21 cellular contexts compared by ENCODE assay signal in genomic region chr5:150300496-150301169, GRCh38. TPM values are rescaled to one million over a fixed set of nuclear protein-coding genes. Genes with fewer than 3 reads are reported as not detected.
A peak's percentile ranks its signal among the peaks of the same experiment; 100 is the strongest.
DNase-seq lines count a peak whose midpoint lies in the region; TF ChIP-seq lines count a peak whose summit lies in the region.
"Had no signal": no experiment of that assay in that cellular context is flagged by ENCODE, and none has a peak within 500 bp of the region (broad histone marks: within the 10 kb centered on the region; RNA-seq: fewer than 3 reads in every experiment).

No MANE protein-coding gene starts in this region.

- in situ Hi-C loops in transverse colon (cut with MboI; ENCODE audit: low pct_ligation_motif_present in 1 of 4, low pct_unique_long_range_greater_than_20kb in 1 of 4, low sequenced_read_pairs in 3 of 4), result no loop called here

- intact Hi-C loops in transverse colon (cut with DNase I; ENCODE audit: low total_unique reads), result no loop called here

- 71% methylated on average over 13 of the region's 13 CpGs; no CpG with 5 or more reads in 1 of the 2 donors for WGBS in transverse colon (ENCODE audit: low coverage in 1 of 2), 2 donors

- no peaks in the 10 kb centered on the region for H3K9me3 ChIP-seq in WERI-Rb-1 (ENCODE audit: severe bottlenecking)
- H3K9me3 ChIP-seq in transverse colon, result no peaks in the 10 kb centered on the region
- H3K9me3 ChIP-seq: right atrium auricular region, tibial artery had no signal

- TF ChIP-seq CTCF in WERI-Rb-1 (IDR thresholded peaks at IDR 0.05; ENCODE audit: low read depth, low read length), result no peak
- no peak for TF ChIP-seq CTCF in transverse colon (IDR thresholded peaks at IDR 0.05)

- no peak for TF ChIP-seq EP300 in transverse colon (IDR thresholded peaks at IDR 0.05; ENCODE audit: low read depth)

- H3K27ac ChIP-seq in WERI-Rb-1 (peak overlapping the region; percentile 65), transverse colon (peak overlapping the region in 3 of 4 donors; percentile 34 to 58 (median 56))
- H3K27ac ChIP-seq: HL-60, right atrium auricular region had no signal

- H3K36me3 ChIP-seq in H7 (replicated peaks; ENCODE audit: control insufficient read depth, insufficient read depth, low read length) (no peaks in the 10 kb centered on the region), WERI-Rb-1 (no peaks in the 10 kb centered on the region), transverse colon (no peaks in the 10 kb centered on the region)
- H3K36me3 ChIP-seq: right atrium auricular region, tibial artery had no signal

- peak; percentile 50 for DNase-seq in H7
- peak; percentile 40 for DNase-seq in WERI-Rb-1
- DNase-seq in iPS-NIHi7 (ENCODE audit: extremely low spot score), result peak; percentile 50
- DNase-seq in transverse colon, result no peak
- no peak for DNase-seq in RKO (ENCODE audit: low spot score)
- no peak for DNase-seq in HuH-7.5 (ENCODE audit: low spot score)
- DNase-seq in hepatic stellate cell (ENCODE audit: low spot score), result no peak
- DNase-seq: activated CD4-positive, alpha-beta T cell treated with anti-CD3 and anti-CD28 coated beads, Interleukin-2, amount 10 ng/mL, durations not matched to agents 24 days and 14 days; AML-193; amygdala; effector memory CD8-positive, alpha-beta T cell; hippocampal formation; KBM-7; kidney; NCI-H1048; NCI-H2081; NCI-H510A; stimulated activated naive CD4-positive, alpha-beta T cell treated with Interleukin-2 at 50 U/mL for 16 hours; tibial artery had no signal

- peaks cover 0 to 32% (median 8%) of the 10 kb centered on the region in 4 donors for H3K4me1 ChIP-seq in transverse colon

- H3K27me3 ChIP-seq in H7 (ENCODE audit: control insufficient read depth, insufficient read depth, low read length) (peaks cover 5% of the 10 kb centered on the region), WERI-Rb-1 (ENCODE audit: insufficient read depth, low read depth, severe bottlenecking) (no peaks in the 10 kb centered on the region), transverse colon (peaks cover 37% of the 10 kb centered on the region)
- H3K27me3 ChIP-seq: right atrium auricular region, tibial artery had no signal

- no peak for TF ChIP-seq POLR2A in transverse colon (IDR thresholded peaks at IDR 0.05)

- no peak overlapping the region for H3K4me3 ChIP-seq in H7 (ENCODE audit: insufficient read depth, low read depth, low read length)
- H3K4me3 ChIP-seq in WERI-Rb-1 (ENCODE audit: low read depth, low read length), result no peak overlapping the region
- H3K4me3 ChIP-seq in transverse colon, result no peak overlapping the region
- H3K4me3 ChIP-seq: right atrium auricular region, tibial artery had no signal

RNA-seq across cellular contexts. Expression of gene ARSI, which starts 2.1 kb away (rescaled TPM):
- total RNA-seq in H7 (2014; rRNA removed; shearing (Covaris generic)), result 3.2 and 3.6 TPM in 2 replicates
- total RNA-seq in transverse colon, result 1 to 10 TPM in 1 of 4 donors, under 1 TPM in 1, not detected in 2; 0.48 to 1.6 TPM
- total RNA-seq: activated CD4-positive, alpha-beta T cell treated with anti-CD3 and anti-CD28 coated beads, Interleukin-2, amount 10 ng/mL, durations not matched to agents 24 days and 14 days had no signal

RNA-seq across cellular contexts. Expression of gene CAMK2A, which starts 11.1 kb away (rescaled TPM):
- 0.07 TPM in 1 of 2 replicates, not detected in the other for total RNA-seq in H7 (2014; rRNA removed; shearing (Covaris generic))
- total RNA-seq in transverse colon, result under 1 TPM in 2 of 4 donors, not detected in 2; 0.32 to 0.82 TPM
- total RNA-seq: activated CD4-positive, alpha-beta T cell treated with anti-CD3 and anti-CD28 coated beads, Interleukin-2, amount 10 ng/mL, durations not matched to agents 24 days and 14 days had no signal

RNA-seq across cellular contexts. Expression of gene TCOF1, which starts 56.9 kb away (rescaled TPM):
- 108 and 115 TPM in 2 replicates for total RNA-seq in H7 (2014; rRNA removed; shearing (Covaris generic))
- 10 to 100 TPM; 12.0 to 87.2 (median 31.3) TPM for total RNA-seq in transverse colon

Comparison
In these comparisons a context has a peak if more than half of its experiments do, and no peak if none do; other contexts are left out.
1. DNase-seq: peak in H7 (single experiment), WERI-Rb-1 (single experiment) and iPS-NIHi7 (single experiment); none in transverse colon (single experiment), RKO (single experiment), HuH-7.5 (single experiment) and hepatic stellate cell (single experiment).